Comparison of ENCODE assay signal across 35 cellular contexts in the genomic region with DNA sequence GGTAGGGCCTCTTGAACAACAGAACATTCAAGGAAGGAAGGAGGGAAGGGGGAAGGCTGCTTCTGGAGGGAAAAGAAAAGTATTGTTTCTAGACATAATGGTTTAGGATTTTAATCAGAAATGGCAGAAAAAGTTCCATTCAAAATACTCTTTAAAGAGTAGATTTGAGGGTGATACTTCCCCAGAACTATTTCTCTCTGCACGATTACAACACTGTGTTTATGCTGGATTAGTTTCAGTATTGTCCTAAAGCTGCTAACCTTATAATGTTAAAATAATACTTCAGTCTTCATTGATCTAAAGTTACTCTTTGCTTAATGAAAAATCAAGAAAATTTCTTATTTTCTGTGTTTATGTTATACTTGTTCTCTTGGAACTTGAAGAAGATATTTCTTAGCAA.
"Had no signal": no experiment of that assay in that cellular context is flagged by ENCODE, and none has a peak within 500 bp of the region (broad histone marks: within the 10 kb centered on the region; RNA-seq: fewer than 3 reads in every experiment).

No MANE protein-coding gene starts in this region.

- H3K4me3 ChIP-seq: esophagus muscularis mucosa, gastroesophageal sphincter, heart right ventricle had no signal

- DNase-seq: activated B cell treated with CpG ODN at 0.5 μM for 24 hours; activated CD4-positive, alpha-beta memory T cell treated with anti-CD3 and anti-CD28 coated beads for 36 hours; activated CD4-positive, alpha-beta T cell treated with anti-CD3 and anti-CD28 coated beads for 48 hours; activated CD4-positive, alpha-beta T cell treated with anti-CD3 and anti-CD28 coated beads, Interleukin-2, amount 50 U/mL, for 1 hour; activated CD8-positive, alpha-beta memory T cell treated with anti-CD3 and anti-CD28 coated beads, Interleukin-2, amount 10 ng/mL, durations not matched to agents 7 days and 5 days; activated CD8-positive, alpha-beta memory T cell treated with anti-CD3 and anti-CD28 coated beads, Interleukin-2, amount 50 U/mL, for 4 hours; activated CD8-positive, alpha-beta T cell treated with anti-CD3 and anti-CD28 coated beads, Interleukin-2, amount 10 ng/mL, durations not matched to agents 7 days and 5 days; activated gamma-delta T cell; activated naive CD4-positive, alpha-beta T cell; activated naive CD4-positive, alpha-beta T cell treated with anti-CD3 and anti-CD28 coated beads, Interleukin-2, amount 10 ng/mL, durations not matched to agents 7 days and 5 days; activated naive CD8-positive, alpha-beta T cell treated with anti-CD3 and anti-CD28 coated beads, Interleukin-2, amount 10 ng/mL, durations not matched to agents 7 days and 5 days; activated T-cell treated with anti-CD3 and anti-CD28 coated beads, Interleukin-2, amount 50 U/mL, for 1 hour; activated T-cell treated with anti-CD3 and anti-CD28 coated beads, Interleukin-2, amount 50 U/mL, for 48 hours; amniotic stem cell; anterior cingulate cortex; brain microvascular endothelial cell; cortex of kidney; dermis blood vessel endothelial cell; effector CD4-positive, alpha-beta T cell; effector memory CD8-positive, alpha-beta T cell; erythroblast; foreskin melanocyte; heart right ventricle; T-helper 1 cell; T-helper 17 cell; T1000; WERI-Rb-1 had no signal

- H3K36me3 Mint-ChIP-seq: activated CD4-positive, alpha-beta memory T cell treated with anti-CD3 and anti-CD28 coated beads for 36 hours; activated CD8-positive, alpha-beta memory T cell treated with anti-CD3 and anti-CD28 coated beads, Interleukin-2, amount 10 ng/mL, durations not matched to agents 7 days and 5 days; activated naive CD4-positive, alpha-beta T cell treated with anti-CD3 and anti-CD28 coated beads, Interleukin-2, amount 10 ng/mL, durations not matched to agents 7 days and 5 days; activated naive CD4-positive, alpha-beta T cell treated with anti-CD3 and anti-CD28 coated beads, Interleukin-2, amount 50 U/mL, for 72 hours; activated naive CD8-positive, alpha-beta T cell treated with anti-CD3 and anti-CD28 coated beads, Interleukin-2, amount 10 ng/mL, durations not matched to agents 7 days and 5 days had no signal

- H3K27ac Mint-ChIP-seq: activated B cell treated with CpG ODN at 0.5 μM for 24 hours; activated CD4-positive, alpha-beta memory T cell treated with anti-CD3 and anti-CD28 coated beads for 36 hours; activated CD8-positive, alpha-beta memory T cell treated with anti-CD3 and anti-CD28 coated beads, Interleukin-2, amount 10 ng/mL, durations not matched to agents 7 days and 5 days; activated CD8-positive, alpha-beta T cell treated with anti-CD3 and anti-CD28 coated beads, Interleukin-2, amount 10 ng/mL, durations not matched to agents 7 days and 5 days; activated naive CD4-positive, alpha-beta T cell treated with anti-CD3 and anti-CD28 coated beads, Interleukin-2, amount 10 ng/mL, durations not matched to agents 7 days and 5 days; activated naive CD4-positive, alpha-beta T cell treated with anti-CD3 and anti-CD28 coated beads, Interleukin-2, amount 50 U/mL, for 72 hours; activated naive CD8-positive, alpha-beta T cell treated with anti-CD3 and anti-CD28 coated beads, Interleukin-2, amount 10 ng/mL, durations not matched to agents 7 days and 5 days; activated T-helper 1 cell treated with anti-CD3 and anti-CD28 coated beads, Interleukin-12 subunit alpha, Interleukin-12 subunit beta, Interleukin-2, Interleukin-4 antibody, amounts not matched to agents 30 ng/mL and 10 ng/mL and 1 ng/mL, durations not matched to agents 14 hours and 24 hours and 36 hours; activated T-helper 2 cell treated with anti-CD3 and anti-CD28 coated beads, Interferon-gamma antibody, Interleukin-2, Interleukin-4, amounts not matched to agents 10 μg/mL and 5 μg/mL and 100 μg/mL, durations not matched to agents 14 hours and 24 hours and 36 hours; effector memory CD8-positive, alpha-beta T cell; T-helper 17 cell; T-helper 2 cell treated with Interferon-gamma antibody and Interleukin-4, amounts not matched to agents 5 μg/mL and 100 μg/mL, for 36 hours had no signal

- H3K36me3 ChIP-seq: brain microvascular endothelial cell, esophagus muscularis mucosa, gastroesophageal sphincter, heart right ventricle, WERI-Rb-1 had no signal

- H3K27ac ChIP-seq: brain microvascular endothelial cell, esophagus muscularis mucosa, gastroesophageal sphincter, heart right ventricle, WERI-Rb-1 had no signal

- H3K4me1 ChIP-seq: esophagus muscularis mucosa, gastroesophageal sphincter, heart right ventricle had no signal

- H3K4me1 Mint-ChIP-seq: activated B cell treated with CpG ODN at 0.5 μM for 24 hours; activated CD8-positive, alpha-beta memory T cell treated with anti-CD3 and anti-CD28 coated beads, Interleukin-2, amount 10 ng/mL, durations not matched to agents 7 days and 5 days; activated naive CD4-positive, alpha-beta T cell treated with anti-CD3 and anti-CD28 coated beads, Interleukin-2, amount 10 ng/mL, durations not matched to agents 7 days and 5 days; activated naive CD8-positive, alpha-beta T cell treated with anti-CD3 and anti-CD28 coated beads, Interleukin-2, amount 10 ng/mL, durations not matched to agents 7 days and 5 days; central memory CD8-positive, alpha-beta T cell; T-helper 17 cell had no signal

- H3K4me3 Mint-ChIP-seq: activated B cell treated with CpG ODN at 0.5 μM for 24 hours; activated CD4-positive, alpha-beta memory T cell treated with anti-CD3 and anti-CD28 coated beads for 36 hours; activated CD8-positive, alpha-beta memory T cell treated with anti-CD3 and anti-CD28 coated beads, Interleukin-2, amount 10 ng/mL, durations not matched to agents 7 days and 5 days; activated CD8-positive, alpha-beta T cell treated with anti-CD3 and anti-CD28 coated beads, Interleukin-2, amount 10 ng/mL, durations not matched to agents 7 days and 5 days; activated naive CD4-positive, alpha-beta T cell treated with anti-CD3 and anti-CD28 coated beads, Interleukin-2, amount 10 ng/mL, durations not matched to agents 7 days and 5 days; activated naive CD8-positive, alpha-beta T cell treated with anti-CD3 and anti-CD28 coated beads, Interleukin-2, amount 10 ng/mL, durations not matched to agents 7 days and 5 days; activated T-helper 1 cell treated with anti-CD3 and anti-CD28 coated beads, Interleukin-12 subunit alpha, Interleukin-12 subunit beta, Interleukin-2, Interleukin-4 antibody, amounts not matched to agents 30 ng/mL and 10 ng/mL and 1 ng/mL, durations not matched to agents 14 hours and 24 hours and 36 hours; central memory CD8-positive, alpha-beta T cell; effector memory CD8-positive, alpha-beta T cell; T-helper 17 cell; T-helper 2 cell treated with Interferon-gamma antibody and Interleukin-4, amounts not matched to agents 5 μg/mL and 100 μg/mL, for 36 hours had no signal

- H3K27me3 ChIP-seq: brain microvascular endothelial cell, esophagus muscularis mucosa, gastroesophageal sphincter, heart right ventricle had no signal

- H3K27me3 Mint-ChIP-seq: activated B cell treated with CpG ODN at 0.5 μM for 24 hours; activated CD4-positive, alpha-beta memory T cell treated with anti-CD3 and anti-CD28 coated beads for 36 hours; activated CD8-positive, alpha-beta memory T cell treated with anti-CD3 and anti-CD28 coated beads, Interleukin-2, amount 10 ng/mL, durations not matched to agents 7 days and 5 days; activated naive CD4-positive, alpha-beta T cell treated with anti-CD3 and anti-CD28 coated beads, Interleukin-2, amount 10 ng/mL, durations not matched to agents 7 days and 5 days; activated naive CD8-positive, alpha-beta T cell treated with anti-CD3 and anti-CD28 coated beads, Interleukin-2, amount 10 ng/mL, durations not matched to agents 7 days and 5 days; central memory CD8-positive, alpha-beta T cell; effector memory CD8-positive, alpha-beta T cell; T-helper 17 cell had no signal

- ATAC-seq: activated CD4-positive, CD25-positive, alpha-beta regulatory T cell treated with anti-CD3 and anti-CD28 coated beads, Interleukin-2, amount 50 U/mL, for 24 hours; activated CD8-positive, alpha-beta memory T cell treated with anti-CD3 and anti-CD28 coated beads, Interleukin-2, amount 10 ng/mL, durations not matched to agents 7 days and 5 days; activated CD8-positive, alpha-beta T cell treated with anti-CD3 and anti-CD28 coated beads, Interleukin-2, amount 10 ng/mL, durations not matched to agents 7 days and 5 days; activated naive CD4-positive, alpha-beta T cell treated with anti-CD3 and anti-CD28 coated beads, Interleukin-2, amount 50 U/mL, for 72 hours; effector memory CD8-positive, alpha-beta T cell; gastroesophageal sphincter; heart right ventricle; T-helper 17 cell had no signal

- H3K9me3 Mint-ChIP-seq: activated naive CD4-positive, alpha-beta T cell treated with anti-CD3 and anti-CD28 coated beads, Interleukin-2, amount 10 ng/mL, durations not matched to agents 7 days and 5 days; activated naive CD8-positive, alpha-beta T cell treated with anti-CD3 and anti-CD28 coated beads, Interleukin-2, amount 10 ng/mL, durations not matched to agents 7 days and 5 days; activated T-helper 1 cell treated with anti-CD3 and anti-CD28 coated beads, Interleukin-12 subunit alpha, Interleukin-12 subunit beta, Interleukin-2, Interleukin-4 antibody, amounts not matched to agents 30 ng/mL and 10 ng/mL and 1 ng/mL, durations not matched to agents 14 hours and 24 hours and 36 hours; T-helper 2 cell treated with Interferon-gamma antibody and Interleukin-4, amounts not matched to agents 5 μg/mL and 100 μg/mL, for 36 hours had no signal

- H3K9me3 ChIP-seq: esophagus muscularis mucosa, gastroesophageal sphincter had no signal
